In genomic region chr11:23577296-23577695, GRCh38 we compare ENCODE assay signal across 10 cellular contexts.
"Had no signal": no experiment of that assay in that cellular context is flagged by ENCODE, and none has a peak within 500 bp of the region (broad histone marks: within the 10 kb centered on the region; RNA-seq: fewer than 3 reads in every experiment).

No MANE protein-coding gene starts in this region.

- FAIRE-seq: H1, H54, HTR-8/SVneo, K562 had no signal

- H3K4me1 ChIP-seq: HAP-1 had no signal

- DNase-seq: HFFc6, IMR-90, KG1 had no signal

- H3K4me2 ChIP-seq: GM23338 had no signal

- ATAC-seq: GM23338, HCT116, K562 had no signal

- H3K36me3 ChIP-seq: HAP-1 had no signal

- H2AFZ ChIP-seq: GM23338 had no signal

- H3K9me3 ChIP-seq: HAP-1 had no signal

- H3K4me3 ChIP-seq: GM23338, HAP-1, K562 had no signal
